In genomic region chr3:175255698-175256097, GRCh38 we compare ENCODE assay signal across 14 cellular contexts.
A peak's percentile ranks its signal among the peaks of the same experiment; 100 is the strongest.
DNase-seq lines count a peak whose midpoint lies in the region; ATAC-seq and TF ChIP-seq lines count a peak whose summit lies in the region.
"Had no signal": no experiment of that assay in that cellular context is flagged by ENCODE, and none has a peak within 500 bp of the region (broad histone marks: within the 10 kb centered on the region; RNA-seq: fewer than 3 reads in every experiment).

No MANE protein-coding gene starts in this region.

- 59 to 68% methylated on average over 1 of the region's 1 CpG for WGBS in heart right ventricle, 2 donors
- 31% methylated on average over 1 of the region's 1 CpG for WGBS in suprapubic skin

- H3K27me3 ChIP-seq in heart right ventricle (no peaks in the 10 kb centered on the region), left ventricle myocardium inferior (ENCODE audit: low read depth) (no peaks in the 10 kb centered on the region), suprapubic skin (no peaks in the 10 kb centered on the region)

- H3K4me1 ChIP-seq in heart right ventricle = no peaks in the 10 kb centered on the region
- no peaks in the 10 kb centered on the region for H3K4me1 ChIP-seq in left ventricle myocardium inferior
- no peaks in the 10 kb centered on the region for H3K4me1 ChIP-seq in suprapubic skin
- H3K4me1 ChIP-seq: HAP-1, parathyroid adenoma had no signal

- no peaks in the 10 kb centered on the region for H3K36me3 ChIP-seq in heart right ventricle
- H3K36me3 ChIP-seq in left ventricle myocardium inferior = no peaks in the 10 kb centered on the region
- H3K36me3 ChIP-seq in suprapubic skin = no peaks in the 10 kb centered on the region
- H3K36me3 ChIP-seq: HAP-1 had no signal

- H3K9me3 ChIP-seq in heart right ventricle (no peaks in the 10 kb centered on the region), left ventricle myocardium inferior (replicated peaks) (no peaks in the 10 kb centered on the region), suprapubic skin (no peaks in the 10 kb centered on the region)
- H3K9me3 ChIP-seq: HAP-1 had no signal

- ATAC-seq in heart right ventricle (peak in 5 of 8 donors; percentile 46 to 84 (median 77)), GM21526 (IDR thresholded peaks at IDR 0.05; ENCODE audit: low FRiP score, unreplicated experiment) (no peak), HG03097 (IDR thresholded peaks at IDR 0.05; ENCODE audit: low FRiP score, unreplicated experiment) (no peak)
- ATAC-seq: activated T-helper 17 cell treated with anti-CD3 and anti-CD28 coated beads, Interleukin-2, amount 50 U/mL, for 72 hours had no signal

- TF ChIP-seq CTCF in heart right ventricle (IDR thresholded peaks at IDR 0.05) (no peak), left ventricle myocardium inferior (IDR thresholded peaks at IDR 0.05; ENCODE audit: borderline replicate concordance) (no peak), fibroblast of pulmonary artery (IDR thresholded peaks at IDR 0.05; ENCODE audit: low read length, missing control alignments) (no peak), suprapubic skin (IDR thresholded peaks at IDR 0.05) (no peak)

- intact Hi-C loops in heart right ventricle (cut with DNase I) = no loop called here
- intact Hi-C loops in left ventricle myocardium inferior (cut with micrococcal nuclease) = no loop called here

- no peak overlapping the region for H3K27ac ChIP-seq in heart right ventricle
- H3K27ac ChIP-seq in left ventricle myocardium inferior (replicated peaks) = no peak overlapping the region
- H3K27ac ChIP-seq in suprapubic skin = no peak overlapping the region
- H3K27ac ChIP-seq: parathyroid adenoma had no signal

- DNase-seq in heart right ventricle = no peak
- no peak for DNase-seq in left ventricle myocardium inferior
- DNase-seq in SHP77 (lab: John Stamatoyannopoulos, UW) = peak; percentile 40
- peak; percentile 70 for DNase-seq in fibroblast of pulmonary artery (ENCODE audit: low read depth)
- no peak for DNase-seq in NK-92 (lab: John Stamatoyannopoulos, UW; ENCODE audit: unreplicated experiment)
- DNase-seq in suprapubic skin (ENCODE audit: low spot score in 2 of 2) = no peak
- DNase-seq: activated CD4-positive, alpha-beta T cell treated with anti-CD3 and anti-CD28 coated beads, Interleukin-2, amount 10 ng/mL, durations not matched to agents 24 days and 14 days; midbrain; NCI-H146 had no signal

- H3K4me3 ChIP-seq in heart right ventricle (no peak overlapping the region), left ventricle myocardium inferior (no peak overlapping the region), fibroblast of pulmonary artery (replicated peaks; ENCODE audit: low read depth, low read length) (no peak overlapping the region), suprapubic skin (no peak overlapping the region)
- H3K4me3 ChIP-seq: HAP-1 had no signal

- no peak for TF ChIP-seq EP300 in suprapubic skin (IDR thresholded peaks at IDR 0.05)

- TF ChIP-seq POLR2A in suprapubic skin (IDR thresholded peaks at IDR 0.05) = no peak

Comparison
In these comparisons a context has a peak if more than half of its experiments do, and no peak if none do; other contexts are left out.
1. ATAC-seq: peak in heart right ventricle (5 of 8); none in GM21526 (single experiment) and HG03097 (single experiment).
2. DNase-seq: peak in SHP77 (2 of 2) and fibroblast of pulmonary artery (single experiment); none in heart right ventricle (0 of 2), left ventricle myocardium inferior (single experiment), NK-92 (single experiment) and suprapubic skin (0 of 2).